15 cellular contexts compared by ENCODE assay signal in genomic region chr15:43930079-43930478, GRCh38.
A peak's percentile ranks its signal among the peaks of the same experiment; 100 is the strongest.
DNase-seq lines count a peak whose midpoint lies in the region; ATAC-seq, FAIRE-seq and TF ChIP-seq lines count a peak whose summit lies in the region.
"Had no signal": no experiment of that assay in that cellular context is flagged by ENCODE, and none has a peak within 500 bp of the region (broad histone marks: within the 10 kb centered on the region; RNA-seq: fewer than 3 reads in every experiment).

No MANE protein-coding gene starts in this region.

- no peaks in the 10 kb centered on the region for H3K79me2 ChIP-seq in PC-9 (ENCODE audit: low read depth)

- H3K4me2 ChIP-seq in PC-9: no peak overlapping the region
- H3K4me2 ChIP-seq: BLaER1 treated with 17β-estradiol and CSF1 and Interleukin-3, amounts not matched to agents 10 nM and 100 nM had no signal

- no peak for TF ChIP-seq POLR2A in H54 (IDR thresholded peaks at IDR 0.05; ENCODE audit: low read depth, low read length)
- no peak for TF ChIP-seq POLR2A in body of pancreas (IDR thresholded peaks at IDR 0.05)

- peak overlapping the region; percentile 59 for H3K27ac Mint-ChIP-seq in glutamatergic neuron (ENCODE audit: unreplicated experiment)
- H3K27ac Mint-ChIP-seq: activated T-helper 17 cell treated with anti-CD3 and anti-CD28 coated beads, Interleukin-2, amount 50 U/mL, for 72 hours had no signal

- ATAC-seq in body of pancreas: no peak
- ATAC-seq: activated T-helper 17 cell treated with anti-CD3 and anti-CD28 coated beads, Interleukin-2, amount 50 U/mL, for 72 hours; left lobe of liver; SK-N-SH treated with all-trans-retinoic acid at 6 μM for 48 hours had no signal

- peaks cover 14% of the 10 kb centered on the region for H3K27me3 Mint-ChIP-seq in glutamatergic neuron (ENCODE audit: unreplicated experiment)

- H3K4me1 ChIP-seq in PC-9 (replicated peaks; ENCODE audit: insufficient read depth): peaks cover 7% of the 10 kb centered on the region; the same call in 1 of the 2 replicates
- H3K4me1 ChIP-seq in body of pancreas: no peaks in the 10 kb centered on the region

- no peaks in the 10 kb centered on the region for H4K20me1 ChIP-seq in PC-9 (ENCODE audit: insufficient read depth)
- H4K20me1 ChIP-seq: BLaER1 treated with 17β-estradiol and CSF1 and Interleukin-3, amounts not matched to agents 10 nM and 100 nM had no signal

- POLR2A ChIA-PET in PC-9 (lab: Charles Lee; ENCODE audit: unreplicated experiment): interaction anchor here (0.6 to 0.9 kb wide), 5 partner anchors 19 to 172 kb away, joined by 4 to 14 read pairs (median 6); no protein-coding TSS in a partner anchor

- FAIRE-seq in H54 (lab: Jason Lieb, UNC): peak; percentile 6

- H2AFZ ChIP-seq in PC-9: no peak overlapping the region

- H3K36me3 Mint-ChIP-seq in glutamatergic neuron (ENCODE audit: unreplicated experiment): no peaks in the 10 kb centered on the region

- intact Hi-C loops in PC-9 (cut with micrococcal nuclease; ENCODE audit: unreplicated experiment): no loop called here
- intact Hi-C loops in body of pancreas (cut with DNase I): no loop called here

- peak; percentile 44 for DNase-seq in AG08395 (ENCODE audit: low spot score)
- peak; percentile 34 for DNase-seq in H54 (ENCODE audit: insufficient read length, low spot score)
- peak; percentile 29 to 52 for DNase-seq in PC-9
- no peak for DNase-seq in glutamatergic neuron
- no peak for DNase-seq in NK-92 treated with Interleukin-12 subunit alpha and Interleukin-12 subunit beta, amount 100 ng/mL, for 24 hours (lab: John Stamatoyannopoulos, UW)
- no peak for DNase-seq in SK-N-DZ (ENCODE audit: low spot score)
- no peak for DNase-seq in hepatic stellate cell (ENCODE audit: low spot score)
- DNase-seq in body of pancreas: no peak
- DNase-seq: activated CD4-positive, alpha-beta T cell treated with anti-CD3 and anti-CD28 coated beads for 48 hours; NCI-H510A treated with DMSO at 0.1 percent for 48 hours had no signal

- H3K9me3 ChIP-seq in PC-9 (ENCODE audit: insufficient read depth, low read depth) (no peaks in the 10 kb centered on the region), body of pancreas (no peaks in the 10 kb centered on the region)
- H3K9me3 ChIP-seq: BLaER1 treated with 17β-estradiol and CSF1 and Interleukin-3, amounts not matched to agents 10 nM and 100 nM; neutrophil had no signal

- no peak overlapping the region for H3K4me3 ChIP-seq in PC-9
- H3K4me3 ChIP-seq in body of pancreas: no peak overlapping the region
- H3K4me3 ChIP-seq: BLaER1 treated with 17β-estradiol and CSF1 and Interleukin-3, amounts not matched to agents 10 nM and 100 nM had no signal

- H3K9me3 Mint-ChIP-seq in glutamatergic neuron (ENCODE audit: unreplicated experiment): peaks cover 14% of the 10 kb centered on the region
- H3K9me3 Mint-ChIP-seq: activated T-helper 17 cell treated with anti-CD3 and anti-CD28 coated beads, Interleukin-2, amount 50 U/mL, for 72 hours had no signal

- no peak overlapping the region for H3K27ac ChIP-seq in PC-9
- no peak overlapping the region for H3K27ac ChIP-seq in body of pancreas
- H3K27ac ChIP-seq: BLaER1 treated with 17β-estradiol and CSF1 and Interleukin-3, amounts not matched to agents 10 nM and 100 nM; neutrophil had no signal

- peaks cover 71% of the 10 kb centered on the region for H3K4me1 Mint-ChIP-seq in glutamatergic neuron (ENCODE audit: low read depth, unreplicated experiment)
- H3K4me1 Mint-ChIP-seq: activated T-helper 17 cell treated with anti-CD3 and anti-CD28 coated beads, Interleukin-2, amount 50 U/mL, for 72 hours had no signal

- no peaks in the 10 kb centered on the region for H3K36me3 ChIP-seq in PC-9 (ENCODE audit: low read depth)
- no peaks in the 10 kb centered on the region for H3K36me3 ChIP-seq in body of pancreas (replicated peaks in 1 of 2; ENCODE audit: insufficient read depth in 1 of 2, low read depth in 2 of 2)
- H3K36me3 ChIP-seq: BLaER1 treated with 17β-estradiol and CSF1 and Interleukin-3, amounts not matched to agents 10 nM and 100 nM; neutrophil had no signal

- no TSS peak for BruUV-seq in PC-9 (replicated peaks; lab: Mats Ljungman, UMichigan)

- no peak overlapping the region for H3K4me3 Mint-ChIP-seq in glutamatergic neuron (ENCODE audit: unreplicated experiment)
- H3K4me3 Mint-ChIP-seq: activated T-helper 17 cell treated with anti-CD3 and anti-CD28 coated beads, Interleukin-2, amount 50 U/mL, for 72 hours had no signal

- TF ChIP-seq CTCF in PC-9 (conservative IDR thresholded peaks at IDR 0.05): no peak
- TF ChIP-seq CTCF in glutamatergic neuron (IDR thresholded peaks at IDR 0.05; ENCODE audit: partially characterized antibody, unreplicated experiment): no peak
- no peak for TF ChIP-seq CTCF in body of pancreas (IDR thresholded peaks at IDR 0.05)

- no peaks in the 10 kb centered on the region for H3K27me3 ChIP-seq in PC-9 (ENCODE audit: insufficient read depth, low read depth)
- no peaks in the 10 kb centered on the region for H3K27me3 ChIP-seq in body of pancreas
- H3K27me3 ChIP-seq: BLaER1 treated with 17β-estradiol and CSF1 and Interleukin-3, amounts not matched to agents 10 nM and 100 nM had no signal

- WGBS in body of pancreas, 2 donors: 49 to 58% methylated on average over 2 of the region's 2 CpGs

- no peaks in the 10 kb centered on the region for H3K9me2 ChIP-seq in PC-9 (ENCODE audit: insufficient read depth)

- CTCF ChIA-PET in PC-9 (lab: Charles Lee): no interaction called here

- no peaks in the 10 kb centered on the region for H3F3A ChIP-seq in PC-9 (ENCODE audit: insufficient read depth, low read depth)

Comparison
In these comparisons a context has a peak if more than half of its experiments do, and no peak if none do; other contexts are left out.
1. DNase-seq: peak in AG08395 (single experiment), H54 (single experiment) and PC-9 (2 of 2); none in glutamatergic neuron (single experiment), NK-92 treated with Interleukin-12 subunit alpha and Interleukin-12 subunit beta, amount 100 ng/mL, for 24 hours (single experiment), SK-N-DZ (single experiment), hepatic stellate cell (single experiment) and body of pancreas (0 of 4).